Comparison of ENCODE assay signal across 21 cellular contexts in genomic region chr17:14693382-14693781, GRCh38.
"Had no signal": no experiment of that assay in that cellular context is flagged by ENCODE, and none has a peak within 500 bp of the region (broad histone marks: within the 10 kb centered on the region; RNA-seq: fewer than 3 reads in every experiment).

No MANE protein-coding gene starts in this region.

- H3K4me1 ChIP-seq: esophagus muscularis mucosa, left ventricle myocardium inferior, right atrium auricular region, tibial artery, uterus had no signal

- H3K36me3 Mint-ChIP-seq: brain; stimulated activated memory B cell treated with anti-CD40 and anti-IgM and Interleukin-4, amounts not matched to agents 10 μg/mL and 1 μg/mL and 100 μg/mL, for 72 hours had no signal

- H3K4me3 Mint-ChIP-seq: activated CD4-positive, alpha-beta T cell treated with anti-CD3 and anti-CD28 coated beads, Interleukin-2, amount 10 ng/mL, durations not matched to agents 24 days and 14 days; activated naive CD8-positive, alpha-beta T cell treated with anti-CD3 and anti-CD28 coated beads, Interleukin-2, amount 10 ng/mL, durations not matched to agents 7 days and 5 days; activated T-cell treated with anti-CD3 and anti-CD28 coated beads, Interleukin-2, amount 50 U/mL, for 72 hours; brain; central memory CD8-positive, alpha-beta T cell; memory B cell; natural killer cell treated with Interleukin-12 subunit alpha and Interleukin-12 subunit beta and Interleukin-15 and Interleukin-18, amount 100 ng/mL, for 72 hours; stimulated activated memory B cell treated with anti-CD40 and anti-IgM and Interleukin-4, amounts not matched to agents 10 μg/mL and 1 μg/mL and 100 μg/mL, for 72 hours had no signal

- H3K27ac ChIP-seq: coronary artery, esophagus muscularis mucosa, left ventricle myocardium inferior, right atrium auricular region, tibial artery, uterus had no signal

- H3K9me3 Mint-ChIP-seq: central memory CD8-positive, alpha-beta T cell had no signal

- H3K27ac Mint-ChIP-seq: activated CD4-positive, alpha-beta T cell treated with anti-CD3 and anti-CD28 coated beads, Interleukin-2, amount 10 ng/mL, durations not matched to agents 24 days and 14 days; activated naive CD8-positive, alpha-beta T cell treated with anti-CD3 and anti-CD28 coated beads, Interleukin-2, amount 10 ng/mL, durations not matched to agents 7 days and 5 days; activated T-cell treated with anti-CD3 and anti-CD28 coated beads, Interleukin-2, amount 50 U/mL, for 72 hours; brain; memory B cell; natural killer cell treated with Interleukin-12 subunit alpha and Interleukin-12 subunit beta and Interleukin-15 and Interleukin-18, amount 100 ng/mL, for 72 hours; stimulated activated memory B cell treated with anti-CD40 and anti-IgM and Interleukin-4, amounts not matched to agents 10 μg/mL and 1 μg/mL and 100 μg/mL, for 72 hours had no signal

- H3K27me3 Mint-ChIP-seq: activated naive CD8-positive, alpha-beta T cell treated with anti-CD3 and anti-CD28 coated beads, Interleukin-2, amount 10 ng/mL, durations not matched to agents 7 days and 5 days had no signal

- ATAC-seq: activated T-cell treated with anti-CD3 and anti-CD28 coated beads, Interleukin-2, amount 50 U/mL, for 72 hours; natural killer cell treated with Interleukin-12 subunit alpha and Interleukin-12 subunit beta and Interleukin-15 and Interleukin-18, amount 100 ng/mL, for 72 hours; stimulated activated memory B cell treated with anti-CD40 and anti-IgM and Interleukin-4, amounts not matched to agents 10 μg/mL and 1 μg/mL and 100 μg/mL, for 72 hours had no signal

- H3K4me1 Mint-ChIP-seq: activated CD4-positive, alpha-beta T cell treated with anti-CD3 and anti-CD28 coated beads, Interleukin-2, amount 10 ng/mL, durations not matched to agents 24 days and 14 days; brain; central memory CD8-positive, alpha-beta T cell; memory B cell; stimulated activated memory B cell treated with anti-CD40 and anti-IgM and Interleukin-4, amounts not matched to agents 10 μg/mL and 1 μg/mL and 100 μg/mL, for 72 hours had no signal

- H3K36me3 ChIP-seq: esophagus muscularis mucosa, left ventricle myocardium inferior, right atrium auricular region, tibial artery, uterus had no signal

- H3K9me3 ChIP-seq: tibial artery, uterus had no signal

- H3K27me3 ChIP-seq: esophagus muscularis mucosa, right atrium auricular region, tibial artery had no signal

- DNase-seq: activated CD4-positive, alpha-beta T cell treated with anti-CD3 and anti-CD28 coated beads, Interleukin-2, amount 10 ng/mL, durations not matched to agents 24 days and 14 days; activated CD4-positive, CD25-positive, alpha-beta regulatory T cell; activated CD8-positive, alpha-beta memory T cell treated with anti-CD3 and anti-CD28 coated beads, Interleukin-2, amount 50 U/mL, for 48 hours; activated naive CD8-positive, alpha-beta T cell treated with anti-CD3 and anti-CD28 coated beads, Interleukin-2, amount 10 ng/mL, durations not matched to agents 7 days and 5 days; activated T-cell treated with anti-CD3 and anti-CD28 coated beads, Interleukin-2, amount 50 U/mL, for 72 hours; hypothalamus; kidney; left ventricle myocardium inferior; nucleus accumbens; posterior cingulate gyrus; stimulated activated CD4-positive, alpha-beta T cell treated with anti-CD3 and anti-CD28 coated beads, Interleukin-2, amount 100 ng/mL, for 48 hours; tibial artery; uterus had no signal

- H3K4me3 ChIP-seq: coronary artery, esophagus muscularis mucosa, left ventricle myocardium inferior, right atrium auricular region, tibial artery, uterus had no signal
